In genomic region chr9:108861464-108861863, GRCh38 we compare ENCODE assay signal across 17 cellular contexts. TPM values are rescaled to one million over a fixed set of nuclear protein-coding genes. Genes with fewer than 3 reads are reported as not detected.
DNase-seq lines count a peak whose midpoint lies in the region; ATAC-seq and TF ChIP-seq lines count a peak whose summit lies in the region.
"Had no signal": no experiment of that assay in that cellular context is flagged by ENCODE, and none has a peak within 500 bp of the region (broad histone marks: within the 10 kb centered on the region; RNA-seq: fewer than 3 reads in every experiment).

No MANE protein-coding gene starts in this region.

- H3K4me1 ChIP-seq in left lung (no peaks in the 10 kb centered on the region), neuronal stem cell (ENCODE audit: control insufficient read depth in 2 of 2, insufficient read depth in 1 of 2, low read depth in 1 of 2, low read length in 2 of 2) (peaks cover 0 to 2% of the 10 kb centered on the region in 2 donors), thyroid gland (no peaks in the 10 kb centered on the region)

- H3K27ac ChIP-seq in left lung: peak overlapping the region in 1 of 2 donors; percentile 23
- no peak overlapping the region for H3K27ac ChIP-seq in neuronal stem cell (replicated peaks; ENCODE audit: low read length)
- no peak overlapping the region for H3K27ac ChIP-seq in thyroid gland
- H3K27ac ChIP-seq: BLaER1 treated with 17β-estradiol and CSF1 and Interleukin-3, amounts not matched to agents 10 nM and 100 nM had no signal

- no peaks in the 10 kb centered on the region for H3K36me3 ChIP-seq in left lung
- H3K36me3 ChIP-seq in neuronal stem cell (replicated peaks in 1 of 2; ENCODE audit: control insufficient read depth in 2 of 2, insufficient read depth in 2 of 2, low read length in 2 of 2): no peaks in the 10 kb centered on the region
- no peaks in the 10 kb centered on the region for H3K36me3 ChIP-seq in thyroid gland
- H3K36me3 ChIP-seq: BLaER1 treated with 17β-estradiol and CSF1 and Interleukin-3, amounts not matched to agents 10 nM and 100 nM had no signal

- no peak overlapping the region for H2BK120ac ChIP-seq in neuronal stem cell (ENCODE audit: low read depth, low read length)

- intact Hi-C loops in left lung (cut with DNase I) (no loop called here), thyroid gland (cut with DNase I) (loop anchor here (10.0 kb wide), 1 partner anchor 57 kb away; no protein-coding TSS in a partner anchor)

- no peak overlapping the region for H2AK5ac ChIP-seq in neuronal stem cell (ENCODE audit: low read depth, low read length)

- WGBS in neuronal stem cell (ENCODE audit: extremely low coverage in 2 of 2, insufficient read length in 2 of 2, insufficient replicate concordance in 1 of 2), 2 donors: no CpG with 5 or more reads among the region's 7 CpGs
- WGBS in thyroid gland, 2 donors: 73 to 78% methylated on average over 7 of the region's 7 CpGs

- no peak overlapping the region for H3K4ac ChIP-seq in neuronal stem cell (ENCODE audit: low read length)

- peak overlapping the region; percentile 24 for H3K9ac ChIP-seq in neuronal stem cell (ENCODE audit: low read depth, low read length, poor library complexity)
- H3K9ac ChIP-seq: BLaER1 treated with 17β-estradiol and CSF1 and Interleukin-3, amounts not matched to agents 10 nM and 100 nM had no signal

- no peaks in the 10 kb centered on the region for H3K9me3 ChIP-seq in left lung
- no peaks in the 10 kb centered on the region for H3K9me3 ChIP-seq in neuronal stem cell (replicated peaks in 1 of 2; ENCODE audit: control insufficient read depth in 2 of 2, insufficient read depth in 1 of 2, low read depth in 1 of 2, low read length in 2 of 2)
- no peaks in the 10 kb centered on the region for H3K9me3 ChIP-seq in thyroid gland

- H3K23ac ChIP-seq in neuronal stem cell (ENCODE audit: low read depth, low read length, poor library complexity): no peak overlapping the region

- H4K8ac ChIP-seq in neuronal stem cell (ENCODE audit: low read depth, low read length): no peak overlapping the region

- H2BK15ac ChIP-seq in neuronal stem cell (ENCODE audit: low read length): no peak overlapping the region

- H2BK12ac ChIP-seq in neuronal stem cell (ENCODE audit: low read length): no peak overlapping the region

- H3K4me3 ChIP-seq in left lung (no peak overlapping the region), neuronal stem cell (ENCODE audit: low read length in 2 of 2) (no peak overlapping the region), thyroid gland (replicated peaks in 1 of 3) (no peak overlapping the region)
- H3K4me3 ChIP-seq: BLaER1 treated with 17β-estradiol and CSF1 and Interleukin-3, amounts not matched to agents 10 nM and 100 nM had no signal

- no peak overlapping the region for H3K18ac ChIP-seq in neuronal stem cell (ENCODE audit: low read length)

- H3K4me2 ChIP-seq in neuronal stem cell (ENCODE audit: insufficient read depth, low read length, poor library complexity, severe bottlenecking): no peak overlapping the region
- H3K4me2 ChIP-seq: BLaER1 treated with 17β-estradiol and CSF1 and Interleukin-3, amounts not matched to agents 10 nM and 100 nM had no signal

- H2AFZ ChIP-seq in neuronal stem cell (ENCODE audit: low read length): no peak overlapping the region

- H2BK5ac ChIP-seq in neuronal stem cell (ENCODE audit: low read length): no peak overlapping the region

- no peak for TF ChIP-seq POLR2A in thyroid gland (IDR thresholded peaks at IDR 0.05)

- DNase-seq in NCI-H748 (lab: John Stamatoyannopoulos, UW; ENCODE audit: unreplicated experiment) (peak; percentile 21), NCI-H748 treated with DMSO at 0.1 percent for 48 hours (lab: John Stamatoyannopoulos, UW) (no peak), NCI-H146 (lab: John Stamatoyannopoulos, UW) (peak; percentile 44), left lung (no peak), neuronal stem cell (ENCODE audit: low spot score) (no peak), NCI-H2029 treated with DMSO at 0.1 percent for 48 hours (lab: John Stamatoyannopoulos, UW) (no peak), thyroid gland (no peak)
- DNase-seq: 8988T; ACHN; CD4-positive, CD25-positive, alpha-beta regulatory T cell; DMS53; GF-D8; HCEC 1CT; HFFc6 had no signal

- H3K79me1 ChIP-seq in neuronal stem cell (ENCODE audit: low read depth, low read length): no peaks in the 10 kb centered on the region

- no peak for TF ChIP-seq CTCF in left lung (IDR thresholded peaks at IDR 0.05)
- TF ChIP-seq CTCF in thyroid gland (IDR thresholded peaks at IDR 0.05): no peak

- no peak overlapping the region for H4K91ac ChIP-seq in neuronal stem cell (ENCODE audit: low read depth, low read length, poor library complexity)

- H3K14ac ChIP-seq in neuronal stem cell (ENCODE audit: low read length): no peak overlapping the region

- H3K27me3 ChIP-seq in left lung (no peaks in the 10 kb centered on the region), neuronal stem cell (ENCODE audit: control insufficient read depth in 3 of 3, insufficient read depth in 3 of 3, low read depth in 1 of 3, low read length in 3 of 3) (no peaks in the 10 kb centered on the region), thyroid gland (no peaks in the 10 kb centered on the region)
- H3K27me3 ChIP-seq: BLaER1 treated with 17β-estradiol and CSF1 and Interleukin-3, amounts not matched to agents 10 nM and 100 nM had no signal

- peak; percentile 90 for ATAC-seq in left lung

RNA-seq across cellular contexts. Expression of gene ACTL7A, which starts 0.6 kb away (rescaled TPM):
- total RNA-seq in left lung: not detected
- polyA plus RNA-seq in neuronal stem cell (2013, experiment 1 of 2): not detected
- polyA plus RNA-seq in neuronal stem cell (2013, experiment 2 of 2): not detected
- total RNA-seq in thyroid gland: under 1 TPM in 1 of 4 donors, not detected in 3; 0.67 TPM
- total RNA-seq: CD4-positive, CD25-positive, alpha-beta regulatory T cell; H4; HFFc6; HT1080 had no signal
- polyA plus RNA-seq: CD4-positive, CD25-positive, alpha-beta regulatory T cell had no signal

RNA-seq across cellular contexts. Expression of gene ACTL7B, which starts 5.7 kb away (rescaled TPM):
- not detected for total RNA-seq in left lung
- not detected for polyA plus RNA-seq in neuronal stem cell (2013, experiment 1 of 2)
- not detected for polyA plus RNA-seq in neuronal stem cell (2013, experiment 2 of 2)
- under 1 TPM in 2 of 4 donors, not detected in 2; 0.33 to 0.54 TPM for total RNA-seq in thyroid gland
- total RNA-seq: H4, HFFc6, HT1080 had no signal
- polyA plus RNA-seq: CD4-positive, CD25-positive, alpha-beta regulatory T cell had no signal

Comparison
In these comparisons a context has a peak if more than half of its experiments do, and no peak if none do; other contexts are left out.
1. DNase-seq: peak in NCI-H748 (single experiment) and NCI-H146 (single experiment); none in NCI-H748 treated with DMSO at 0.1 percent for 48 hours (single experiment), left lung (0 of 2), neuronal stem cell (single experiment), NCI-H2029 treated with DMSO at 0.1 percent for 48 hours (single experiment) and thyroid gland (0 of 2).